ENCODE assay signal across 8 cellular contexts in the genomic region with DNA sequence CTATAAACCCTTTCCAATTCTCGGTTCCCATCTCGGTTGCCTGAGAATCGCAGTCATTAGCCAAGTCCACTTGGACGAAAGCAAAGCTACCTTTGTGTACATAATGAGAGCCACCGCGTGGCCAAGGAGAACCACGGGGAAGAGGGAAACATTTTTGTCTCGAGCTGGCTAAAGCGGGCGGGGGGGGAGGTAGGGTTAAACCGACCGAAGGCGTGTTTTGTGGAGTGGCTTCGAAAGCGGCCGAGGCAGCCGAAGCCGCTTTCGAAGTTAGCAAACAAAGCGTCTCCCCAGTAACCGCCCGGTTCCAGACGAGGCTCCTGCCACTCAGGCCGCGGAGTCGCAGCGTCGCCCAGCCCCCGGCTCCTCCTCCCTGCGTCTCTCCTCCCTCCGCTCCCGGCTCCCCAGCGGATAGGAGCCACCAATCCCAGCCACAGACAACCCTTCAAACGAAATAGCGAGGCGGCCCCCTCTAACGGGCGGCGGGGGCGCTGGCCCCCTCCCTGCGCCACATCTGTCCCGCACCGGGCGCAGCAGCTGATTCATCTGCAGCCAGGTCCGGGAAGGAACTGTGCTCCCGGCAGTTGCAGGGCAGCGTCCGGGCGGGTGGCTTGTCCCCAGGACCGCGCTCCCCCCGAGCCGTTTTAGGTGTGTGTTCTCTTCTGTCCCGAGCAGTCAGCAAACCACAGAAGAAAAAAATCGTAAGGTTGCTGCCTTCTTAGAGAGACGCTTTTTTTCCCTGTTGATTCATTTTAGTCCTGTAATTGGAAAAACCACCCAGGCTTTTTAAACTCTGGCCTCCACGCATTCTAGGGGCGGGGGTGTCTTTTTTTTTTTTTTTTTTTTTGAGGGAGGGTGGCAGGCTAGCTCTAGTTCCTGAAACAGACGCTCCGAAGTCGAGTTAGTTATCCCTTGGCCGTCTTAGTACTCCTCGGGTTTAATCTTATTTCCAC. TPM values are rescaled to one million over a fixed set of nuclear protein-coding genes. Genes with fewer than 3 reads are reported as not detected.
DNase-seq lines count a peak whose midpoint lies in the region; ATAC-seq, FAIRE-seq and TF ChIP-seq lines count a peak whose summit lies in the region.

No MANE protein-coding gene starts in this region.

- H3K4me3 ChIP-seq in HCT116 (replicated peaks in 1 of 2; ENCODE audit: low read depth in 1 of 2, low read length in 2 of 2) (peak overlapping the region; percentile 78 to 85), MM.1S (ENCODE audit: low read length) (peak overlapping the region; percentile 75), suprapubic skin (peak overlapping the region; percentile 90)

- H3K4me1 ChIP-seq in HCT116 (ENCODE audit: control insufficient read depth in 1 of 2, insufficient read depth in 2 of 2, low read length in 2 of 2) (peaks cover 25 to 45% of the 10 kb centered on the region in 2 experiments), MM.1S (ENCODE audit: low read length) (peaks cover 4% of the 10 kb centered on the region), suprapubic skin (peaks cover 26% of the 10 kb centered on the region)

- POLR2A ChIA-PET in HCT116 (lab: Charles Lee): interaction anchor here (0.7 to 3.2 kb wide), 10 partner anchors 10 to 218 kb away, joined by 3 to 16 read pairs (median 6); no protein-coding TSS in a partner anchor

- no peaks in the 10 kb centered on the region for H4K20me1 ChIP-seq in HCT116 (ENCODE audit: insufficient read depth)
- no peaks in the 10 kb centered on the region for H4K20me1 ChIP-seq in MM.1S (ENCODE audit: insufficient read depth, low read length)

- ATAC-seq in HCT116: peak; percentile 81

- TF ChIP-seq RAD21 in HCT116 (IDR thresholded peaks at IDR 0.05; ENCODE audit: low read depth): no peak

- RAD21 ChIA-PET in HCT116 (lab: Charles Lee; ENCODE audit: low non-redundant PET in 1 of 2, low total read pairs in 2 of 2, uncharacterized antibody in 2 of 2, unreplicated experiment in 2 of 2): interaction anchor here (0.5 to 0.8 kb wide), 3 partner anchors 144 to 218 kb away, joined by 4 to 6 read pairs (median 5); no protein-coding TSS in a partner anchor

- H3F3A ChIP-seq in MM.1S (ENCODE audit: insufficient read depth, low read length): peaks cover 22% of the 10 kb centered on the region

- no peak for TF ChIP-seq POLR2A in HCT116 (IDR thresholded peaks at IDR 0.05; ENCODE audit: borderline replicate concordance, extremely low read depth, insufficient read depth, insufficient read length)
- peak; percentile 39 to 83 for TF ChIP-seq POLR2A in suprapubic skin (IDR thresholded peaks at IDR 0.05)

- no peak for TF ChIP-seq EP300 in suprapubic skin (IDR thresholded peaks at IDR 0.05)

- no TSS peak for BruUV-seq in HCT116 (replicated peaks; lab: Mats Ljungman, UMichigan)

- CTCF ChIA-PET in HCT116 (lab: Charles Lee): interaction anchor here (0.9 to 2.0 kb wide), 3 partner anchors 147 to 218 kb away, joined by 3 to 6 read pairs (median 5); no protein-coding TSS in a partner anchor

- FAIRE-seq in G401.6 (lab: Jason Lieb, UNC) (peak; percentile 98), frontal cortex (lab: Jason Lieb, UNC) (no peak)

- no peak for TF ChIP-seq CTCF in HCT116 (IDR thresholded peaks at IDR 0.05 in 2 of 3, conservative IDR thresholded peaks at IDR 0.05 in 1 of 3; ENCODE audit: borderline replicate concordance in 1 of 3, insufficient read depth in 1 of 3, low read depth in 2 of 3, low read length in 2 of 3)
- TF ChIP-seq CTCF in MM.1S (IDR thresholded peaks at IDR 0.05; ENCODE audit: low read length): no peak
- no peak for TF ChIP-seq CTCF in suprapubic skin (IDR thresholded peaks at IDR 0.05)

- H3K4me2 ChIP-seq in HCT116 (ENCODE audit: low read length): peak overlapping the region; percentile 87
- H3K4me2 ChIP-seq in MM.1S (ENCODE audit: low read depth, low read length): peak overlapping the region; percentile 96

- under 1% methylated on average over 55 of the region's 63 CpGs for WGBS in suprapubic skin

- intact Hi-C loops in HCT116 (cut with micrococcal nuclease): loop anchor here (5.0 to 10.0 kb wide), 5 partner anchors 63 to 204 kb away; partner anchors contain the start of gene MYL12B

- DNase-seq in HCT116 (ENCODE audit: low read depth, low spot score) (peak; percentile 92), MM.1S (peak; percentile 95), SIG-M5 (lab: John Stamatoyannopoulos, UW) (peak; percentile 90), frontal cortex (ENCODE audit: low spot score in 2 of 2) (peak; percentile 68 to 75), non-pigmented ciliary epithelial cell (ENCODE audit: low read depth) (peak; percentile 84), suprapubic skin (ENCODE audit: low spot score in 2 of 2) (peak; percentile 97 to 98)
- peak; percentile 46 to 75 (median 61) for DNase-seq in activated naive CD4-positive, alpha-beta T cell (lab: John Stamatoyannopoulos, UW)

- peak overlapping the region; percentile 90 for H3K27ac ChIP-seq in HCT116 (ENCODE audit: low read depth, low read length)
- H3K27ac ChIP-seq in MM.1S (ENCODE audit: low read length): peak overlapping the region; percentile 93
- peak overlapping the region; percentile 100 for H3K27ac ChIP-seq in suprapubic skin

- H3K79me2 ChIP-seq in HCT116 (ENCODE audit: insufficient read depth, low read length): peaks cover 52% of the 10 kb centered on the region
- H3K79me2 ChIP-seq in MM.1S (ENCODE audit: low read length): no peaks in the 10 kb centered on the region

- H3K9me2 ChIP-seq in HCT116 (ENCODE audit: insufficient read depth): no peaks in the 10 kb centered on the region
- H3K9me2 ChIP-seq in MM.1S (replicated peaks; ENCODE audit: insufficient read depth, low read length): no peaks in the 10 kb centered on the region

- H2AFZ ChIP-seq in HCT116 (ENCODE audit: low read depth, low read length, poor library complexity, severe bottlenecking) (no peak overlapping the region), MM.1S (ENCODE audit: low read length) (peak overlapping the region; percentile 89)

- H3K27me3 ChIP-seq in HCT116 (ENCODE audit: insufficient read depth, low read length): no peaks in the 10 kb centered on the region
- H3K27me3 ChIP-seq in MM.1S (replicated peaks; ENCODE audit: insufficient read depth, low read length): peaks cover 38% of the 10 kb centered on the region
- no peaks in the 10 kb centered on the region for H3K27me3 ChIP-seq in suprapubic skin

- H3K9me3 ChIP-seq in HCT116 (ENCODE audit: control insufficient read depth in 1 of 2, insufficient read depth in 1 of 2, low read depth in 1 of 2, low read length in 2 of 2) (no peaks in the 10 kb centered on the region), MM.1S (replicated peaks; ENCODE audit: insufficient read depth, low read length) (no peaks in the 10 kb centered on the region), suprapubic skin (no peaks in the 10 kb centered on the region)

- H3K36me3 ChIP-seq in HCT116 (ENCODE audit: control insufficient read depth in 1 of 2, insufficient read depth in 2 of 2, low read length in 2 of 2) (peaks cover 0 to 22% of the 10 kb centered on the region in 2 experiments; a peak in 2 of 4 replicates), MM.1S (replicated peaks; ENCODE audit: insufficient read depth, low read length) (no peaks in the 10 kb centered on the region), suprapubic skin (no peaks in the 10 kb centered on the region)

- H3K9ac ChIP-seq in HCT116 (ENCODE audit: low read length): peak overlapping the region; percentile 79
- peak overlapping the region; percentile 91 for H3K9ac ChIP-seq in MM.1S (ENCODE audit: low read length)

TF ChIP-seq in HCT116, 20 proteins besides CTCF, POLR2A, EP300 and RAD21 (continues in another document):
- TF ChIP-seq MAX (IDR thresholded peaks at IDR 0.05) (no peak), ZNF274 (IDR thresholded peaks at IDR 0.05; ENCODE audit: low read depth, low read length) (no peak), ZFX (IDR thresholded peaks at IDR 0.05) (no peak)
- TF ChIP-seq, protein P1, sequence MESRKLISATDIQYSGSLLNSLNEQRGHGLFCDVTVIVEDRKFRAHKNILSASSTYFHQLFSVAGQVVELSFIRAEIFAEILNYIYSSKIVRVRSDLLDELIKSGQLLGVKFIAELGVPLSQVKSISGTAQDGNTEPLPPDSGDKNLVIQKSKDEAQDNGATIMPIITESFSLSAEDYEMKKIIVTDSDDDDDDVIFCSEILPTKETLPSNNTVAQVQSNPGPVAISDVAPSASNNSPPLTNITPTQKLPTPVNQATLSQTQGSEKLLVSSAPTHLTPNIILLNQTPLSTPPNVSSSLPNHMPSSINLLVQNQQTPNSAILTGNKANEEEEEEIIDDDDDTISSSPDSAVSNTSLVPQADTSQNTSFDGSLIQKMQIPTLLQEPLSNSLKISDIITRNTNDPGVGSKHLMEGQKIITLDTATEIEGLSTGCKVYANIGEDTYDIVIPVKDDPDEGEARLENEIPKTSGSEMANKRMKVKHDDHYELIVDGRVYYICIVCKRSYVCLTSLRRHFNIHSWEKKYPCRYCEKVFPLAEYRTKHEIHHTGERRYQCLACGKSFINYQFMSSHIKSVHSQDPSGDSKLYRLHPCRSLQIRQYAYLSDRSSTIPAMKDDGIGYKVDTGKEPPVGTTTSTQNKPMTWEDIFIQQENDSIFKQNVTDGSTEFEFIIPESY (IDR thresholded peaks at IDR 0.05; ENCODE audit: extremely low read depth, insufficient replicate concordance, low read length): peak; percentile 57

RNA-seq across cellular contexts. Expression of gene TGIF1, which starts 1.8 kb away (rescaled TPM):
- total RNA-seq in HCT116 (2021; ENCODE audit: unreplicated experiment) (242 TPM), frontal cortex (15.5 TPM), suprapubic skin (100 to 1,000 TPM in 2 of 4 donors, 10 to 100 TPM in 2; 89.4 to 122 (median 108) TPM)
- 199 and 245 TPM in 2 replicates for polyA plus RNA-seq in HCT116 (2012)

Comparison
In these comparisons a context has a peak if more than half of its experiments do, and no peak if none do; other contexts are left out.
1. Peak in every context shown above with its lines: DNase-seq, ATAC-seq, H3K4me3 ChIP-seq and H3K27ac ChIP-seq.